Comparison of ENCODE assay signal across 21 cellular contexts in the genomic region with DNA sequence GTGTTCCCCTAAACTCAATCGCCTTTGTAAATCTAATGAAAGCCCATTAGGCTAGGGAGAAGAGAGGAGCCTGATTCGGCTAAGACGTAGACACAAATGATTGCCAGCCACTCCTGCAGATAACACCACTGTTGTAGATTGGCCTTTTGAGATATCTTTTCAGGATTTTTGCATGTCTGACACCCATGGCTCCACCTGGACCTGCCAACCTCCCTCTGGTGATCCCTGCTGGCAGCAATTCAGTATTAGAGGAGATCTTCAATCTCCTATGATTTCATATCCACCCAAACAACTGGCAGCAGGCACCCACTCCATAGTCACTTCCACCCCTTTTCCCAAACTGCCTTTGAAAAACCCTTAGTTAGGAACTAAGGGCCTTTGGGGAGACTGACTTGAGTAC.
"Had no signal": no experiment of that assay in that cellular context is flagged by ENCODE, and none has a peak within 500 bp of the region (broad histone marks: within the 10 kb centered on the region; RNA-seq: fewer than 3 reads in every experiment).

No MANE protein-coding gene starts in this region.

- H3K36me3 ChIP-seq: left ventricle myocardium inferior, ovary, right atrium auricular region, right lobe of liver, stomach, thyroid gland, upper lobe of right lung had no signal

- H3K27me3 ChIP-seq: hepatocyte, ovary, right atrium auricular region, right lobe of liver, testis, thyroid gland had no signal

- H2AFZ ChIP-seq: hepatocyte had no signal

- H3K27ac ChIP-seq: hepatocyte, left ventricle myocardium inferior, ovary, right atrium auricular region, right lobe of liver, testis, thyroid gland, upper lobe of right lung had no signal

- DNase-seq: islet precursor cell; left ventricle myocardium inferior; midbrain; mucosa of descending colon; naive thymus-derived CD4-positive, alpha-beta T cell; ovary; right lobe of liver; stimulated activated CD4-positive, alpha-beta T cell treated with anti-CD3 and anti-CD28 coated beads, Interleukin-1b, Interleukin-23, amount 100 ng/mL, for 48 hours; stimulated activated CD4-positive, alpha-beta T cell treated with anti-CD3 and anti-CD28 coated beads, Interleukin-2, amount 100 ng/mL, for 48 hours; stimulated activated naive B cell treated with anti-CD40 and anti-IgM and Interleukin-4, amounts not matched to agents 10 μg/mL and 1 μg/mL and 100 μg/mL, for 72 hours; stimulated activated naive CD8-positive, alpha-beta T cell treated with anti-CD3 and anti-CD28 coated beads, Interleukin-15, Interleukin-2, amounts not matched to agents 100 U/mL and 50 U/mL, for 24 hours; stomach; testis; thyroid gland; trophoblast cell; upper lobe of right lung had no signal

- H3K4me3 ChIP-seq: hepatocyte, left ventricle myocardium inferior, lung, mucosa of descending colon, ovary, right atrium auricular region, right lobe of liver, smooth muscle cell, stomach, testis, thyroid gland, upper lobe of right lung had no signal

- FAIRE-seq: urothelium cell line had no signal

- H3K4me2 ChIP-seq: hepatocyte, smooth muscle cell had no signal

- H3K79me2 ChIP-seq: hepatocyte had no signal

- H3K9me3 ChIP-seq: left ventricle myocardium inferior, mucosa of descending colon, ovary, right atrium auricular region, right lobe of liver, stomach, testis, thyroid gland, upper lobe of right lung had no signal

- H3K4me1 ChIP-seq: left ventricle myocardium inferior, right atrium auricular region, right lobe of liver, stomach, testis, thyroid gland, upper lobe of right lung had no signal
